In the genomic region with DNA sequence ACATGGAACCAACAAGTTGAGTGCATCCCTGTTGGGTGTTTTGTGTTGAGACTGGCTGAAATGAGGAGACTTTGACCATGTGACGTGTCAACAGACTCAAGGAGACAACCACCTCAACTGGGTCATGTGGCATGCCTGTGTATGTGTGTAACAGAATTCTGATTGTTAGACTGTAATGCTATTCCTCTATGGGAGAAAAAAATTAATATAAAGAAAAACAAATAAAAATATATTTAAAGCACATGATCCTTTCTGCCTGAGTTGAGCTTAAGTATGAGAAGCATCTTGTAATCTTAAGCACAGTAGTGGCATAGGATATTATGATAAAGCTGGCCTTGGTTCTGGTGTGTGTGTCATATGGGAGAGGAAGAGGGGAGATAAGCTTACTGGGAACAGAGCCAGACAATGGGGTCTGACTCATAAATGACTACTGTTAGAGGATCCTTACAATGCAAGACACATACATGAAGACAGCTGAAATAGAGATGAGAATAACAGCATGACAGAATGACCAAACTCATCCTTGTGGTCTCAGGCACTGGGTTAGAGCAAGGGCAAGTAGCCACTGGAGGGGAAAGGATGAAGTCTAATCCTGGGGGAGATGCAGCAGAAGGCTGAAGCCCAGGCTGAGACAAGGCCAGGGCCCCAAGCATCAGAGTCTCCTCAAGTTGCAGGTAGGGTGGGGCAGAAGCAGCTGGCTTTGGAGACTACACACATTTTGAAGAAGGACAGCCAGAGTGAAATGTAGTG, we compare ENCODE assay signal across 9 cellular contexts. TPM values are rescaled to one million over a fixed set of nuclear protein-coding genes. Genes with fewer than 3 reads are reported as not detected.
DNase-seq lines count a peak whose midpoint lies in the region; ATAC-seq, FAIRE-seq and TF ChIP-seq lines count a peak whose summit lies in the region.
"Had no signal": no experiment of that assay in that cellular context is flagged by ENCODE, and none has a peak within 500 bp of the region (broad histone marks: within the 10 kb centered on the region; RNA-seq: fewer than 3 reads in every experiment).

No MANE protein-coding gene starts in this region.

- H3K4me1 ChIP-seq in PC-3 (ENCODE audit: insufficient read depth, low read length) (peaks cover 33% of the 10 kb centered on the region), small intestine (ENCODE audit: control insufficient read depth in 2 of 2, insufficient read depth in 1 of 2, low read depth in 1 of 2, low read length in 1 of 2) (peaks cover 3 to 6% of the 10 kb centered on the region in 2 donors)

- peaks cover 14% of the 10 kb centered on the region for H3K27me3 Mint-ChIP-seq in activated naive CD4-positive, alpha-beta T cell treated with anti-CD3 and anti-CD28 coated beads, Interleukin-2, amount 10 ng/mL, durations not matched to agents 7 days and 5 days

- H3K79me2 ChIP-seq in PC-3 (ENCODE audit: low read length): no peaks in the 10 kb centered on the region

- no peak for FAIRE-seq in small intestine (lab: Jason Lieb, UNC)

- peak; percentile 8 to 29 for ATAC-seq in activated naive CD4-positive, alpha-beta T cell treated with anti-CD3 and anti-CD28 coated beads, Interleukin-2, amount 50 U/mL, for 72 hours
- ATAC-seq in PC-3: peak; percentile 53
- ATAC-seq in esophagus mucosa: peak; percentile 38
- no peak for ATAC-seq in HG03135 (IDR thresholded peaks at IDR 0.05; ENCODE audit: unreplicated experiment)
- ATAC-seq in GM21786 (IDR thresholded peaks at IDR 0.05; ENCODE audit: unreplicated experiment): no peak

- H3K27me3 ChIP-seq in PC-3 (ENCODE audit: low read length): no peaks in the 10 kb centered on the region
- no peaks in the 10 kb centered on the region for H3K27me3 ChIP-seq in small intestine (ENCODE audit: control insufficient read depth in 2 of 2, insufficient read depth in 2 of 2, low read length in 2 of 2)

- peak in 1 of 2 donors; percentile 13 for DNase-seq in activated naive CD4-positive, alpha-beta T cell treated with anti-CD3 and anti-CD28 coated beads, Interleukin-2, amount 50 U/mL, for 72 hours (ENCODE audit: low spot score in 2 of 2)
- DNase-seq in activated naive CD4-positive, alpha-beta T cell treated with anti-CD3 and anti-CD28 coated beads, Interleukin-2, amount 10 ng/mL, durations not matched to agents 7 days and 5 days: no peak
- peak; percentile 99 for DNase-seq in PC-3
- DNase-seq in small intestine: peak; percentile 82
- no peak for DNase-seq in NCI-H2227 treated with DMSO at 0.1 percent for 48 hours (lab: John Stamatoyannopoulos, UW)

- H3K27ac ChIP-seq in PC-3 (ENCODE audit: low read length) (peak overlapping the region; percentile 48), small intestine (ENCODE audit: low read depth in 1 of 2, low read length in 1 of 2) (peak overlapping the region; percentile 9 to 49)
- H3K27ac ChIP-seq: HL-60 had no signal

- H3K4me3 Mint-ChIP-seq in activated naive CD4-positive, alpha-beta T cell treated with anti-CD3 and anti-CD28 coated beads, Interleukin-2, amount 10 ng/mL, durations not matched to agents 7 days and 5 days: no peak overlapping the region

- peaks cover 11% of the 10 kb centered on the region for H3K4me1 Mint-ChIP-seq in activated naive CD4-positive, alpha-beta T cell treated with anti-CD3 and anti-CD28 coated beads, Interleukin-2, amount 10 ng/mL, durations not matched to agents 7 days and 5 days

- CTCF ChIA-PET in activated naive CD4-positive, alpha-beta T cell treated with anti-CD3 and anti-CD28 coated beads, Interleukin-2, amount 10 ng/mL, durations not matched to agents 7 days and 5 days (lab: Charles Lee): no interaction called here
- CTCF ChIA-PET in PC-3 (lab: Charles Lee): interaction anchor here (0.8 to 1.0 kb wide), 3 partner anchors 56 to 400 kb away, joined by 3 to 6 read pairs (median 3); no protein-coding TSS in a partner anchor

- no peak overlapping the region for H2AFZ ChIP-seq in PC-3 (ENCODE audit: low read length)

- no peak overlapping the region for H3K9ac ChIP-seq in PC-3 (ENCODE audit: low read length)

- 26 to 75% (median 52%) methylated on average over 1 of the region's 1 CpG for WGBS in small intestine, 3 donors

- H3K9me3 ChIP-seq in PC-3 (ENCODE audit: low read length): no peaks in the 10 kb centered on the region
- no peaks in the 10 kb centered on the region for H3K9me3 ChIP-seq in small intestine (ENCODE audit: control insufficient read depth, low read depth)

- no peaks in the 10 kb centered on the region; the same call in 1 of the 2 replicates for H4K20me1 ChIP-seq in PC-3 (ENCODE audit: low read length)

- no peaks in the 10 kb centered on the region for H3K36me3 Mint-ChIP-seq in activated naive CD4-positive, alpha-beta T cell treated with anti-CD3 and anti-CD28 coated beads, Interleukin-2, amount 50 U/mL, for 72 hours
- peaks cover 18% of the 10 kb centered on the region for H3K36me3 Mint-ChIP-seq in activated naive CD4-positive, alpha-beta T cell treated with anti-CD3 and anti-CD28 coated beads, Interleukin-2, amount 10 ng/mL, durations not matched to agents 7 days and 5 days

- H3K9me2 ChIP-seq in PC-3 (replicated peaks; ENCODE audit: low read length): no peaks in the 10 kb centered on the region

- H3K9me3 Mint-ChIP-seq in activated naive CD4-positive, alpha-beta T cell treated with anti-CD3 and anti-CD28 coated beads, Interleukin-2, amount 50 U/mL, for 72 hours: no peaks in the 10 kb centered on the region
- H3K9me3 Mint-ChIP-seq in activated naive CD4-positive, alpha-beta T cell treated with anti-CD3 and anti-CD28 coated beads, Interleukin-2, amount 10 ng/mL, durations not matched to agents 7 days and 5 days: no peaks in the 10 kb centered on the region

- H3F3A ChIP-seq in PC-3 (ENCODE audit: low read length, unreplicated experiment): no peaks in the 10 kb centered on the region

- H3K27ac Mint-ChIP-seq in activated naive CD4-positive, alpha-beta T cell treated with anti-CD3 and anti-CD28 coated beads, Interleukin-2, amount 50 U/mL, for 72 hours: peak overlapping the region in 1 of 2 donors; percentile 46
- no peak overlapping the region for H3K27ac Mint-ChIP-seq in activated naive CD4-positive, alpha-beta T cell treated with anti-CD3 and anti-CD28 coated beads, Interleukin-2, amount 10 ng/mL, durations not matched to agents 7 days and 5 days

- H3K4me3 ChIP-seq in PC-3 (ENCODE audit: low read length) (no peak overlapping the region), small intestine (ENCODE audit: low read depth in 1 of 2, low read length in 2 of 2) (no peak overlapping the region)

- TF ChIP-seq CTCF in PC-3 (conservative IDR thresholded peaks at IDR 0.05; ENCODE audit: low read depth, low read length): no peak

- intact Hi-C loops in PC-3 (cut with micrococcal nuclease): no loop called here

- peaks cover 6% of the 10 kb centered on the region; the same call in 1 of the 2 replicates for H3K36me3 ChIP-seq in PC-3 (ENCODE audit: low read depth, low read length)
- H3K36me3 ChIP-seq in small intestine (ENCODE audit: control insufficient read depth in 2 of 2, insufficient read depth in 2 of 2, low read length in 2 of 2): peaks cover 0 to 5% of the 10 kb centered on the region in 2 donors

- POLR2A ChIA-PET in PC-3 (lab: Charles Lee; ENCODE audit: unreplicated experiment): interaction anchor here (0.5 to 0.8 kb wide), 5 partner anchors 11 to 363 kb away, joined by 4 to 11 read pairs (median 4); no protein-coding TSS in a partner anchor

- BruUV-seq in PC-3 (replicated peaks; lab: Mats Ljungman, UMichigan): no TSS peak

- 0 out of 2 replicates have a peak overlapping the region, but pooled peaks have one; percentile 7 for H3K4me2 ChIP-seq in PC-3 (ENCODE audit: low read length)

RNA-seq across cellular contexts. Expression of gene TP53INP2, which starts 9.2 kb away (rescaled TPM):
- 1 to 10 TPM; 4.3 to 5.1 TPM for total RNA-seq in activated naive CD4-positive, alpha-beta T cell treated with anti-CD3 and anti-CD28 coated beads, Interleukin-2, amount 50 U/mL, for 72 hours
- total RNA-seq in PC-3 (2014; rRNA removed) (2.1 and 3.3 TPM in 2 replicates), esophagus mucosa (34.1 TPM)
- 10 to 100 TPM; 10.2 to 30.6 (median 29.5) TPM for polyA plus RNA-seq in small intestine

RNA-seq across cellular contexts. Expression of gene PIGU, which starts 36.5 kb away (rescaled TPM):
- 10 to 100 TPM; 13.2 to 20.6 TPM for total RNA-seq in activated naive CD4-positive, alpha-beta T cell treated with anti-CD3 and anti-CD28 coated beads, Interleukin-2, amount 50 U/mL, for 72 hours
- total RNA-seq in PC-3 (2014; rRNA removed) (24.5 and 27.9 TPM in 2 replicates), esophagus mucosa (15.5 TPM)
- 10 to 100 TPM in 1 of 3 donors, 1 to 10 TPM in 2; 4.9 to 34.3 (median 6.0) TPM for polyA plus RNA-seq in small intestine

Comparison
In these comparisons a context has a peak if more than half of its experiments do, and no peak if none do; other contexts are left out.
1. ATAC-seq: peak in activated naive CD4-positive, alpha-beta T cell treated with anti-CD3 and anti-CD28 coated beads, Interleukin-2, amount 50 U/mL, for 72 hours (2 of 2), PC-3 (single experiment) and esophagus mucosa (single experiment); none in HG03135 (single experiment) and GM21786 (single experiment).
2. DNase-seq: peak in PC-3 (single experiment) and small intestine (single experiment); none in activated naive CD4-positive, alpha-beta T cell treated with anti-CD3 and anti-CD28 coated beads, Interleukin-2, amount 10 ng/mL, durations not matched to agents 7 days and 5 days (single experiment) and NCI-H2227 treated with DMSO at 0.1 percent for 48 hours (single experiment).